Comparison of ENCODE assay signal across 1 cellular context in the genomic region with DNA sequence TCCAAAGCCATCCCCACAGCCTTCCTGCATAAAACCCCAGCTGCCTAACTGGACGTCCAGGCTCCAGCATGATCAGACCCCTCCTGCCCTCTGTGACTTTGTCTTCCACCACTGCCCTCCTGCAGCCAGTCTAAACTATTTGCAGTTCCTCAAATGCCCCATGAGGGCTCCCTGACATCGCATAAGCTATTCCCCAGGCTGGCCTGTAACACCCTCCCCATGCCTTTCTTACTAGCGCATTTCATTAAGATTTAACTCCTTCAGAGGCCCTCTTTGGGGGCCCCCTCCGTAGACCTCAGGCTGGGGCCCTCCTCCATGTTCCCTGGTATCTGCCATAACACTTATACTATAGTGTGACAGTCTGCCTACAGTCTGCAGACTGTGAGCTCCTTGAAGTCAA.
A peak's percentile ranks its signal among the peaks of the same experiment; 100 is the strongest.
TF ChIP-seq lines count a peak whose summit lies in the region.

No MANE protein-coding gene starts in this region.

TF ChIP-seq in H1, 55 proteins besides CTCF, POLR2A, EP300 and RAD21:
- 0 out of 2 replicates have a peak, but pooled peaks have one; percentile 11 for TF ChIP-seq KDM1A (IDR thresholded peaks at IDR 0.05; ENCODE audit: borderline replicate concordance, low read length)
- TF ChIP-seq ZNF274 (IDR thresholded peaks at IDR 0.05; ENCODE audit: borderline replicate concordance, extremely low read depth, low read length), result no peak
TF ChIP-seq in H1: peak in this region for 1.
